In the genomic region with DNA sequence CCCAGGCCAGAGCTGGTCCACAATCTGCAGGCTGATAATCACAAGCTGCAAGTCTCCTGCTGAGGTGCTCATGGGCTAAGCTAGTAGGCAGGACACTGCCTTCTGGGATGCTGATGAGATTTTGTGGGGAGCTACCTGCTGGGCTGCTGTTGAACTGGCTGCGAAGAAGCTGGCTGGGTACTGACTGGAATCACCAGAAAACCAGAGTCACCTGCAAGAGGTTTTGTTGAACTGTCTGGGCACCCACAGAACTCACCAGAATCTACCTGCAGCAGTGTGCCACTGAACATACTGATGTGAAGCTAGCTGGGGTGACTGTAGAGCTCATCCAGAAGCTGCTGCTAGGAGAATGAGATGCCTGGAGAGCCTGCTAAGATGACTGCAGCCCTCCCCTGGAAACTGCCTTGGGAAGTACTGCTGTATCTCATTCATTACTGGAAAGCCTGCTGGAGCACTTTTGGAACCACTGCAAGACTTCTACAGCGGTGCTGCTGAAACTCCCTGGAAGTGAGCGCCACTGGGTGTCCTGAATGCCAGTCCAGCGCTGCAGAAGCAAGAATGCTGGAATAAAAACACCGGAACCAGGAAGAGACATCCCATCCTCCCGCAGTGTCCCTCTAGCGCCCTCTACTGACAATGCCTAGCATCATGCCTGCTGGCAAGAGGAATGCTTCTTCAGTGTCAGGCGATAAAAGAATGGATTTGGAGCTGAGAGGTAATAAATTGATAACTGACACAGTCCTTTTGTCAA, we compare ENCODE assay signal across 1 cellular context.
TF ChIP-seq lines count a peak whose summit lies in the region.

No MANE protein-coding gene starts in this region.

TF ChIP-seq in WTC11, 78 proteins besides CTCF, POLR2A, EP300 and RAD21 (continued from another document):
- TF ChIP-seq, protein P1, sequence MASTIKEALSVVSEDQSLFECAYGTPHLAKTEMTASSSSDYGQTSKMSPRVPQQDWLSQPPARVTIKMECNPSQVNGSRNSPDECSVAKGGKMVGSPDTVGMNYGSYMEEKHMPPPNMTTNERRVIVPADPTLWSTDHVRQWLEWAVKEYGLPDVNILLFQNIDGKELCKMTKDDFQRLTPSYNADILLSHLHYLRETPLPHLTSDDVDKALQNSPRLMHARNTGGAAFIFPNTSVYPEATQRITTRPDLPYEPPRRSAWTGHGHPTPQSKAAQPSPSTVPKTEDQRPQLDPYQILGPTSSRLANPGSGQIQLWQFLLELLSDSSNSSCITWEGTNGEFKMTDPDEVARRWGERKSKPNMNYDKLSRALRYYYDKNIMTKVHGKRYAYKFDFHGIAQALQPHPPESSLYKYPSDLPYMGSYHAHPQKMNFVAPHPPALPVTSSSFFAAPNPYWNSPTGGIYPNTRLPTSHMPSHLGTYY (CRISPR knock-in tag; IDR thresholded peaks at IDR 0.05) = no peak
- 0 out of 2 replicates have a peak, but pooled peaks have one; percentile 19 for TF ChIP-seq FOXK1 (CRISPR knock-in tag; IDR thresholded peaks at IDR 0.05)
- TF ChIP-seq, protein P2, sequence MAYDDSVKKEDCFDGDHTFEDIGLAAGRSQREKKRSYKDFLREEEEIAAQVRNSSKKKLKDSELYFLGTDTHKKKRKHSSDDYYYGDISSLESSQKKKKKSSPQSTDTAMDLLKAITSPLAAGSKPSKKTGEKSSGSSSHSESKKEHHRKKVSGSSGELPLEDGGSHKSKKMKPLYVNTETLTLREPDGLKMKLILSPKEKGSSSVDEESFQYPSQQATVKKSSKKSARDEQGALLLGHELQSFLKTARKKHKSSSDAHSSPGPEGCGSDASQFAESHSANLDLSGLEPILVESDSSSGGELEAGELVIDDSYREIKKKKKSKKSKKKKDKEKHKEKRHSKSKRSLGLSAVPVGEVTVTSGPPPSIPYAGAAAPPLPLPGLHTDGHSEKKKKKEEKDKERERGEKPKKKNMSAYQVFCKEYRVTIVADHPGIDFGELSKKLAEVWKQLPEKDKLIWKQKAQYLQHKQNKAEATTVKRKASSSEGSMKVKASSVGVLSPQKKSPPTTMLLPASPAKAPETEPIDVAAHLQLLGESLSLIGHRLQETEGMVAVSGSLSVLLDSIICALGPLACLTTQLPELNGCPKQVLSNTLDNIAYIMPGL (CRISPR knock-in tag; IDR thresholded peaks at IDR 0.05) = 0 out of 2 replicates have a peak, but pooled peaks have one; percentile 19
- TF ChIP-seq, protein P3, sequence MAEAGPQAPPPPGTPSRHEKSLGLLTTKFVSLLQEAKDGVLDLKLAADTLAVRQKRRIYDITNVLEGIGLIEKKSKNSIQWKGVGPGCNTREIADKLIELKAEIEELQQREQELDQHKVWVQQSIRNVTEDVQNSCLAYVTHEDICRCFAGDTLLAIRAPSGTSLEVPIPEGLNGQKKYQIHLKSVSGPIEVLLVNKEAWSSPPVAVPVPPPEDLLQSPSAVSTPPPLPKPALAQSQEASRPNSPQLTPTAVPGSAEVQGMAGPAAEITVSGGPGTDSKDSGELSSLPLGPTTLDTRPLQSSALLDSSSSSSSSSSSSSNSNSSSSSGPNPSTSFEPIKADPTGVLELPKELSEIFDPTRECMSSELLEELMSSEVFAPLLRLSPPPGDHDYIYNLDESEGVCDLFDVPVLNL (CRISPR knock-in tag; IDR thresholded peaks at IDR 0.05; ENCODE audit: borderline replicate concordance, low read depth) = no peak
- TF ChIP-seq, protein P4, sequence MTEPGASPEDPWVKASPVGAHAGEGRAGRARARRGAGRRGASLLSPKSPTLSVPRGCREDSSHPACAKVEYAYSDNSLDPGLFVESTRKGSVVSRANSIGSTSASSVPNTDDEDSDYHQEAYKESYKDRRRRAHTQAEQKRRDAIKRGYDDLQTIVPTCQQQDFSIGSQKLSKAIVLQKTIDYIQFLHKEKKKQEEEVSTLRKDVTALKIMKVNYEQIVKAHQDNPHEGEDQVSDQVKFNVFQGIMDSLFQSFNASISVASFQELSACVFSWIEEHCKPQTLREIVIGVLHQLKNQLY (CRISPR knock-in tag; IDR thresholded peaks at IDR 0.05) = no peak
